9 cellular contexts compared by ENCODE assay signal in genomic region chr1:53860967-53861411, GRCh38. TPM values are rescaled to one million over a fixed set of nuclear protein-coding genes. Genes with fewer than 3 reads are reported as not detected.
A peak's percentile ranks its signal among the peaks of the same experiment; 100 is the strongest.
DNase-seq lines count a peak whose midpoint lies in the region; ATAC-seq and TF ChIP-seq lines count a peak whose summit lies in the region.
"Had no signal": no experiment of that assay in that cellular context is flagged by ENCODE, and none has a peak within 500 bp of the region (broad histone marks: within the 10 kb centered on the region; RNA-seq: fewer than 3 reads in every experiment).

No MANE protein-coding gene starts in this region.

- TF ChIP-seq CTCF in mucosa of descending colon (IDR thresholded peaks at IDR 0.05) (peak; percentile 49), type B pancreatic cell (conservative IDR thresholded peaks at IDR 0.05) (peak; percentile 92)

- no peak overlapping the region for H3K4me3 Mint-ChIP-seq in activated CD4-positive, alpha-beta T cell treated with anti-CD3 and anti-CD28 coated beads for 36 hours
- no peak overlapping the region for H3K4me3 Mint-ChIP-seq in effector memory CD8-positive, alpha-beta T cell
- no peak overlapping the region for H3K4me3 Mint-ChIP-seq in type B pancreatic cell
- H3K4me3 Mint-ChIP-seq: T-helper 1 cell treated with Interleukin-12 subunit alpha and Interleukin-12 subunit beta and Interleukin-4 antibody, amounts not matched to agents 30 μg/mL and 1 μg/mL, for 36 hours had no signal

- H3K27me3 Mint-ChIP-seq in activated CD4-positive, alpha-beta T cell treated with anti-CD3 and anti-CD28 coated beads for 36 hours: no peaks in the 10 kb centered on the region
- no peaks in the 10 kb centered on the region for H3K27me3 Mint-ChIP-seq in effector memory CD8-positive, alpha-beta T cell
- no peaks in the 10 kb centered on the region for H3K27me3 Mint-ChIP-seq in type B pancreatic cell

- H3K9me3 Mint-ChIP-seq in activated CD4-positive, alpha-beta T cell treated with anti-CD3 and anti-CD28 coated beads for 36 hours (ENCODE audit: low read depth): no peaks in the 10 kb centered on the region
- no peaks in the 10 kb centered on the region for H3K9me3 Mint-ChIP-seq in effector memory CD8-positive, alpha-beta T cell
- no peaks in the 10 kb centered on the region for H3K9me3 Mint-ChIP-seq in type B pancreatic cell
- H3K9me3 Mint-ChIP-seq: T-helper 1 cell treated with Interleukin-12 subunit alpha and Interleukin-12 subunit beta and Interleukin-4 antibody, amounts not matched to agents 30 μg/mL and 1 μg/mL, for 36 hours had no signal

- peaks cover 12% of the 10 kb centered on the region for H3K4me1 Mint-ChIP-seq in activated CD4-positive, alpha-beta T cell treated with anti-CD3 and anti-CD28 coated beads for 36 hours
- H3K4me1 Mint-ChIP-seq in effector memory CD8-positive, alpha-beta T cell (ENCODE audit: low read depth in 2 of 2): peaks cover 3 to 8% of the 10 kb centered on the region in 2 donors
- H3K4me1 Mint-ChIP-seq in type B pancreatic cell (ENCODE audit: unreplicated experiment): no peaks in the 10 kb centered on the region

- H3K4me3 ChIP-seq in HAP-1: no peak overlapping the region
- no peak overlapping the region for H3K4me3 ChIP-seq in mucosa of descending colon

- intact Hi-C loops in activated CD4-positive, alpha-beta T cell treated with anti-CD3 and anti-CD28 coated beads for 36 hours (cut with DNase I, micrococcal nuclease): loop anchor here (1.0 to 5.0 kb wide), 5 partner anchors 24 to 626 kb away; no protein-coding TSS in a partner anchor
- intact Hi-C loops in mucosa of descending colon (cut with DNase I, micrococcal nuclease): loop anchor here in 1 of 2 donors (2.0 kb wide), 1 partner anchor 88 kb away; no protein-coding TSS in a partner anchor

- POLR2A ChIA-PET in activated CD4-positive, alpha-beta T cell treated with anti-CD3 and anti-CD28 coated beads for 36 hours (lab: Charles Lee): interaction anchor here (0.5 to 0.8 kb wide), 2 partner anchors 10 to 98 kb away, joined by 3 read pairs; no protein-coding TSS in a partner anchor

- H3K27me3 ChIP-seq in HAP-1 (ENCODE audit: low read depth): no peaks in the 10 kb centered on the region

- no peaks in the 10 kb centered on the region for H3K4me1 ChIP-seq in HAP-1
- no peaks in the 10 kb centered on the region for H3K4me1 ChIP-seq in mucosa of descending colon (ENCODE audit: low read depth)

- CTCF ChIA-PET in activated CD4-positive, alpha-beta T cell treated with anti-CD3 and anti-CD28 coated beads for 36 hours (lab: Charles Lee): interaction anchor here (0.5 to 8.6 kb wide), 47 partner anchors 8 to 939 kb away, joined by 3 to 159 read pairs (median 6); partner anchors contain the start of genes DIO1, IFT25, LRRC42 and TCEANC2

- peak; percentile 88 for ATAC-seq in activated CD4-positive, alpha-beta T cell treated with anti-CD3 and anti-CD28 coated beads for 36 hours
- ATAC-seq in effector memory CD8-positive, alpha-beta T cell (replicated peaks): peak; percentile 72
- peak; percentile 81 for ATAC-seq in mucosa of descending colon
- ATAC-seq in HG03159 (IDR thresholded peaks at IDR 0.05; ENCODE audit: unreplicated experiment): no peak

- H3K36me3 Mint-ChIP-seq in activated CD4-positive, alpha-beta T cell treated with anti-CD3 and anti-CD28 coated beads for 36 hours (ENCODE audit: low read depth): peaks cover 9% of the 10 kb centered on the region
- peaks cover 15% of the 10 kb centered on the region for H3K36me3 Mint-ChIP-seq in effector memory CD8-positive, alpha-beta T cell (ENCODE audit: insufficient read depth)
- peaks cover 11% of the 10 kb centered on the region for H3K36me3 Mint-ChIP-seq in type B pancreatic cell

- in situ Hi-C loops in HAP-1 (cut with MboI; ENCODE audit: low sequenced_read_pairs): loop anchor here (5.0 to 25.0 kb wide), 2 partner anchors 96 to 951 kb away; partner anchors contain the start of gene TTC22

- H3K36me3 ChIP-seq in HAP-1 (replicated peaks): no peaks in the 10 kb centered on the region; the same call in 1 of the 2 replicates
- H3K36me3 ChIP-seq in mucosa of descending colon (ENCODE audit: low read depth): peaks cover 9% of the 10 kb centered on the region

- peak; percentile 64 for DNase-seq in CMK (ENCODE audit: low read depth)
- DNase-seq in HAP-1 (ENCODE audit: low spot score in 2 of 2): peak; percentile 60 to 69
- DNase-seq in NCI-H226: peak; percentile 29
- peak; percentile 65 for DNase-seq in activated CD4-positive, alpha-beta T cell treated with anti-CD3 and anti-CD28 coated beads for 36 hours
- DNase-seq in effector memory CD8-positive, alpha-beta T cell: peak; percentile 36 to 42 (median 36)
- DNase-seq in mucosa of descending colon: peak in 1 of 3 donors; percentile 64
- DNase-seq in type B pancreatic cell (ENCODE audit: extremely low spot score, unreplicated experiment): no peak

- no peak overlapping the region for H3K27ac Mint-ChIP-seq in activated CD4-positive, alpha-beta T cell treated with anti-CD3 and anti-CD28 coated beads for 36 hours
- peak overlapping the region; percentile 56 to 63 for H3K27ac Mint-ChIP-seq in effector memory CD8-positive, alpha-beta T cell
- no peak overlapping the region for H3K27ac Mint-ChIP-seq in type B pancreatic cell
- H3K27ac Mint-ChIP-seq: T-helper 1 cell treated with Interleukin-12 subunit alpha and Interleukin-12 subunit beta and Interleukin-4 antibody, amounts not matched to agents 30 μg/mL and 1 μg/mL, for 36 hours had no signal

- no peaks in the 10 kb centered on the region for H3K9me3 ChIP-seq in HAP-1
- no peaks in the 10 kb centered on the region for H3K9me3 ChIP-seq in mucosa of descending colon

RNA-seq across cellular contexts. Expression of gene NDC1, which starts 22.9 kb away (rescaled TPM):
- 10 to 100 TPM; 31.2 to 38.5 TPM for total RNA-seq in activated CD4-positive, alpha-beta T cell treated with anti-CD3 and anti-CD28 coated beads for 36 hours
- 10 to 100 TPM in 2 of 3 donors, 1 to 10 TPM in 1; 9.7 to 23.8 (median 11.0) TPM for total RNA-seq in mucosa of descending colon
- total RNA-seq in type B pancreatic cell (ENCODE audit: low replicate concordance): 19.7 and 29.5 TPM in 2 replicates

RNA-seq across cellular contexts. Expression of gene YIPF1, which starts 28.6 kb away (rescaled TPM):
- total RNA-seq in activated CD4-positive, alpha-beta T cell treated with anti-CD3 and anti-CD28 coated beads for 36 hours: 10 to 100 TPM; 19.0 to 24.4 TPM
- total RNA-seq in mucosa of descending colon (10 to 100 TPM; 23.4 to 37.3 (median 30.6) TPM), type B pancreatic cell (ENCODE audit: low replicate concordance) (30.2 and 31.6 TPM in 2 replicates)

RNA-seq across cellular contexts. Expression of gene DIO1, which starts 33.0 kb away (rescaled TPM):
- not detected for total RNA-seq in activated CD4-positive, alpha-beta T cell treated with anti-CD3 and anti-CD28 coated beads for 36 hours
- total RNA-seq in mucosa of descending colon: not detected
- total RNA-seq in type B pancreatic cell (ENCODE audit: low replicate concordance): 4.1 and 6.0 TPM in 2 replicates

Comparison
In these comparisons a context has a peak if more than half of its experiments do, and no peak if none do; other contexts are left out.
1. H3K27ac Mint-ChIP-seq: peak in effector memory CD8-positive, alpha-beta T cell (2 of 2); none in activated CD4-positive, alpha-beta T cell treated with anti-CD3 and anti-CD28 coated beads for 36 hours (single experiment) and type B pancreatic cell (single experiment).